In the genomic region with DNA sequence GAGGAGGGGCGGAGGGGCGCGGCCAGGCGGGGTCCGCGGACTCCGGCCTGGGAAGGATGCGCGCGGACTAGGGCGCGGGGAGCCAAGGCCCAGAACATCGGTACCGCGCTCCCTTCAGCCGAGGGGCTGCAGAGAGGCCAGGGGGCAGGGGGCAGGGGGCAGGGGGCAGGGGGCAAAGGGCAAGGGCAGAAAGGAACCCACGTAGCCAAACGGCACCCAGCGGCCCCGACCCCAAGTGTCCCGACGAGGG, we compare ENCODE assay signal across 8 cellular contexts. TPM values are rescaled to one million over a fixed set of nuclear protein-coding genes. Genes with fewer than 3 reads are reported as not detected.
DNase-seq lines count a peak whose midpoint lies in the region; ATAC-seq and TF ChIP-seq lines count a peak whose summit lies in the region.

No MANE protein-coding gene starts in this region.

- H4K20me1 ChIP-seq in neural progenitor cell (ENCODE audit: low read depth): peaks cover 24% of the 10 kb centered on the region

- peaks cover 17% of the 10 kb centered on the region for H3F3A ChIP-seq in neural progenitor cell (ENCODE audit: low read depth)

- in situ Hi-C loops in SK-MEL-5 (cut with HindIII; ENCODE audit: low pct_unique_long_range_greater_than_20kb, low sequenced_read_pairs): no loop called here

- H2AFZ ChIP-seq in neural progenitor cell (replicated peaks): peak overlapping the region; percentile 99

- peaks cover 5% of the 10 kb centered on the region for H3K36me3 Mint-ChIP-seq in neural progenitor cell

- H3K4me3 ChIP-seq in epithelial cell of proximal tubule (ENCODE audit: low read depth, low read length): peak overlapping the region; percentile 89
- H3K4me3 ChIP-seq in neural progenitor cell: peak overlapping the region; percentile 92

- H3K9me3 Mint-ChIP-seq in neural progenitor cell: no peaks in the 10 kb centered on the region

- DNase-seq in NOMO-1 treated with DMSO at 0.1 percent for 48 hours (lab: John Stamatoyannopoulos, UW; ENCODE audit: unreplicated experiment): peak; percentile 41
- DNase-seq in NOMO-1 (lab: John Stamatoyannopoulos, UW; ENCODE audit: unreplicated experiment in 2 of 2): no peak
- peak; percentile 21 for DNase-seq in SK-MEL-5 (ENCODE audit: low read depth, low spot score)
- no peak for DNase-seq in epithelial cell of proximal tubule (ENCODE audit: low read depth)
- DNase-seq in neural progenitor cell (ENCODE audit: low spot score): no peak
- DNase-seq in NCI-H2029 treated with DMSO at 0.1 percent for 48 hours (lab: John Stamatoyannopoulos, UW): no peak
- no peak for DNase-seq in DMS79 (lab: John Stamatoyannopoulos, UW)

- H3K4me3 Mint-ChIP-seq in neural progenitor cell: peak overlapping the region; percentile 94

- peaks cover 9% of the 10 kb centered on the region for H3K27me3 Mint-ChIP-seq in neural progenitor cell (ENCODE audit: insufficient read depth, low read depth)

- H3K9ac ChIP-seq in neural progenitor cell: peak overlapping the region; percentile 38

- peak; percentile 20 for ATAC-seq in HG02798 (IDR thresholded peaks at IDR 0.05; ENCODE audit: poor library complexity, unreplicated experiment)

- no peak overlapping the region for H3K27ac ChIP-seq in neural progenitor cell

- no peaks in the 10 kb centered on the region for H3K36me3 ChIP-seq in neural progenitor cell

- peak overlapping the region; percentile 100 for H3K4me2 ChIP-seq in neural progenitor cell

- no peaks in the 10 kb centered on the region for H3K9me3 ChIP-seq in neural progenitor cell (ENCODE audit: low read depth)

- peaks cover 25% of the 10 kb centered on the region for H3K4me1 Mint-ChIP-seq in neural progenitor cell

- H3K4me1 ChIP-seq in neural progenitor cell: peaks cover 12% of the 10 kb centered on the region

- no peak for TF ChIP-seq CTCF in epithelial cell of proximal tubule (conservative IDR thresholded peaks at IDR 0.05; ENCODE audit: low read depth, low read length)
- no peak for TF ChIP-seq CTCF in neural progenitor cell (IDR thresholded peaks at IDR 0.05)

- no peak overlapping the region for H3K27ac Mint-ChIP-seq in neural progenitor cell

- H3K79me2 ChIP-seq in neural progenitor cell (ENCODE audit: low read depth): peaks cover 34% of the 10 kb centered on the region

- peaks cover 7% of the 10 kb centered on the region for H3K27me3 ChIP-seq in neural progenitor cell

RNA-seq across cellular contexts. Expression of gene NPHP4, which starts 0.5 kb away (rescaled TPM):
- total RNA-seq in SK-MEL-5 (2014; rRNA removed; shearing (Covaris generic)): 3.4 and 5.9 TPM in 2 replicates
- polyA plus RNA-seq in SK-MEL-5 (2015; cell fraction: cytosol; rRNA removed): 14.8 and 17.9 TPM in 2 replicates
- polyA plus RNA-seq in SK-MEL-5 (2015; cell fraction: nucleus; rRNA removed): 60.8 and 76.2 TPM in 2 replicates
- total RNA-seq in epithelial cell of proximal tubule (7.5 and 8.8 TPM in 2 replicates), neural progenitor cell (ENCODE audit: low replicate concordance) (8.9 and 13.0 TPM in 2 replicates)

RNA-seq across cellular contexts. Expression of gene KCNAB2, which starts 54.0 kb away (rescaled TPM):
- 70.3 and 73.6 TPM in 2 replicates for total RNA-seq in SK-MEL-5 (2014; rRNA removed; shearing (Covaris generic))
- polyA plus RNA-seq in SK-MEL-5 (2015; cell fraction: cytosol; rRNA removed): 138 and 161 TPM in 2 replicates
- 226 and 289 TPM in 2 replicates for polyA plus RNA-seq in SK-MEL-5 (2015; cell fraction: nucleus; rRNA removed)
- total RNA-seq in epithelial cell of proximal tubule (0.72 and 3.3 TPM in 2 replicates), neural progenitor cell (ENCODE audit: low replicate concordance) (2.2 and 8.5 TPM in 2 replicates)

Comparison
In these comparisons a context has a peak if more than half of its experiments do, and no peak if none do; other contexts are left out.
1. DNase-seq: peak in NOMO-1 treated with DMSO at 0.1 percent for 48 hours (single experiment) and SK-MEL-5 (single experiment); none in NOMO-1 (0 of 2), epithelial cell of proximal tubule (single experiment), neural progenitor cell (single experiment), NCI-H2029 treated with DMSO at 0.1 percent for 48 hours (single experiment) and DMS79 (single experiment).